In the genomic region with DNA sequence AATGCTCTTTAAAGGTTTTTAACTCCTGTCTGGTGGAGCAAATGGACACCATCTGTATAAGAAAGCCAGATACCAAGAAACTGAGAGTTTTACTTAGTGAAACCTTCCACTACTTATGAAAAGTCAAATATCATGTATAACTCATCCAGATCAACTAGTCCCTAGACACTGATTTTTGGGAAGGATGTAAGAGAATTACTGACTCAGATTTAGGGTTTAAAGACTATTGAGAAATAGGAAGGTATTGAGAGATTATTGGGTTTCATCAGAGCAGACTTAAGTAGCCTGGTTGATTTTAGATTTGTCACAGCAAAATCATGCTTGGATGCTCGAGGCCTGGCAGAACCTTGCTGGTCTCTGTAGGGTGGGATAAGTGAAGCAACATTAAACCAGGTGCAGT, we compare ENCODE assay signal across 15 cellular contexts. TPM values are rescaled to one million over a fixed set of nuclear protein-coding genes. Genes with fewer than 3 reads are reported as not detected.
DNase-seq lines count a peak whose midpoint lies in the region; ATAC-seq and TF ChIP-seq lines count a peak whose summit lies in the region.
"Had no signal": no experiment of that assay in that cellular context is flagged by ENCODE, and none has a peak within 500 bp of the region (broad histone marks: within the 10 kb centered on the region; RNA-seq: fewer than 3 reads in every experiment).

No MANE protein-coding gene starts in this region.

- peaks cover 22% of the 10 kb centered on the region for H3K79me2 ChIP-seq in hepatocyte

- 94% methylated on average over 1 of the region's 1 CpG for WGBS in hepatocyte (ENCODE audit: low lambda C conversion rate, missing lambda C conversion rate)
- WGBS in right lobe of liver (ENCODE audit: insufficient coverage, low coverage, low lambda C conversion rate, missing lambda C conversion rate), result 90% methylated on average over 1 of the region's 1 CpG

- no peak overlapping the region for H2AFZ ChIP-seq in hepatocyte

- H4K20me1 ChIP-seq in hepatocyte (ENCODE audit: insufficient read depth, poor library complexity, severe bottlenecking), result no peaks in the 10 kb centered on the region

- ATAC-seq in right lobe of liver, result no peak
- ATAC-seq: pancreas had no signal

- H3K9ac ChIP-seq in subcutaneous abdominal adipose tissue (ENCODE audit: low read length in 5 of 5), result no peak overlapping the region

- H3K9me3 Mint-ChIP-seq in activated naive CD4-positive, alpha-beta T cell treated with anti-CD3 and anti-CD28 coated beads, Interleukin-2, amount 10 ng/mL, durations not matched to agents 7 days and 5 days, result peaks cover 1% of the 10 kb centered on the region
- H3K9me3 Mint-ChIP-seq in activated T-helper 1 cell treated with anti-CD3 and anti-CD28 coated beads, Interleukin-12 subunit alpha, Interleukin-12 subunit beta, Interleukin-2, Interleukin-4 antibody, amounts not matched to agents 30 ng/mL and 10 ng/mL and 1 ng/mL, durations not matched to agents 14 hours and 24 hours and 36 hours, result peaks cover 1% of the 10 kb centered on the region

- H3K4me3 ChIP-seq in hepatocyte, result no peak overlapping the region
- no peak overlapping the region for H3K4me3 ChIP-seq in subcutaneous abdominal adipose tissue (ENCODE audit: low read depth in 1 of 5, low read length in 5 of 5)
- H3K4me3 ChIP-seq in right lobe of liver, result no peak overlapping the region
- H3K4me3 ChIP-seq: lung, pancreas, spleen had no signal

- H3K4me3 Mint-ChIP-seq in activated naive CD4-positive, alpha-beta T cell treated with anti-CD3 and anti-CD28 coated beads, Interleukin-2, amount 10 ng/mL, durations not matched to agents 7 days and 5 days, result peak overlapping the region; percentile 23
- peak overlapping the region; percentile 98 for H3K4me3 Mint-ChIP-seq in activated T-helper 1 cell treated with anti-CD3 and anti-CD28 coated beads, Interleukin-12 subunit alpha, Interleukin-12 subunit beta, Interleukin-2, Interleukin-4 antibody, amounts not matched to agents 30 ng/mL and 10 ng/mL and 1 ng/mL, durations not matched to agents 14 hours and 24 hours and 36 hours

- CTCF ChIA-PET in activated naive CD4-positive, alpha-beta T cell treated with anti-CD3 and anti-CD28 coated beads, Interleukin-2, amount 10 ng/mL, durations not matched to agents 7 days and 5 days (lab: Charles Lee), result no interaction called here

- H3K27me3 Mint-ChIP-seq in activated naive CD4-positive, alpha-beta T cell treated with anti-CD3 and anti-CD28 coated beads, Interleukin-2, amount 10 ng/mL, durations not matched to agents 7 days and 5 days, result no peaks in the 10 kb centered on the region
- H3K27me3 Mint-ChIP-seq in activated T-helper 1 cell treated with anti-CD3 and anti-CD28 coated beads, Interleukin-12 subunit alpha, Interleukin-12 subunit beta, Interleukin-2, Interleukin-4 antibody, amounts not matched to agents 30 ng/mL and 10 ng/mL and 1 ng/mL, durations not matched to agents 14 hours and 24 hours and 36 hours (ENCODE audit: insufficient read depth), result no peaks in the 10 kb centered on the region

- H3K9me2 ChIP-seq in hepatocyte (replicated peaks; ENCODE audit: insufficient read depth), result no peaks in the 10 kb centered on the region

- peaks cover 41% of the 10 kb centered on the region for H3K36me3 Mint-ChIP-seq in activated naive CD4-positive, alpha-beta T cell treated with anti-CD3 and anti-CD28 coated beads, Interleukin-2, amount 10 ng/mL, durations not matched to agents 7 days and 5 days
- peaks cover 43% of the 10 kb centered on the region for H3K36me3 Mint-ChIP-seq in activated T-helper 1 cell treated with anti-CD3 and anti-CD28 coated beads, Interleukin-12 subunit alpha, Interleukin-12 subunit beta, Interleukin-2, Interleukin-4 antibody, amounts not matched to agents 30 ng/mL and 10 ng/mL and 1 ng/mL, durations not matched to agents 14 hours and 24 hours and 36 hours (ENCODE audit: low read depth)

- H3K27me3 ChIP-seq in hepatocyte, result no peaks in the 10 kb centered on the region
- H3K27me3 ChIP-seq in subcutaneous abdominal adipose tissue (ENCODE audit: control insufficient read depth in 5 of 5, insufficient read depth in 4 of 5, low read length in 5 of 5), result no peaks in the 10 kb centered on the region
- H3K27me3 ChIP-seq in right lobe of liver, result no peaks in the 10 kb centered on the region
- H3K27me3 ChIP-seq: pancreas, spleen had no signal

- TF ChIP-seq CTCF in hepatocyte (IDR thresholded peaks at IDR 0.05; ENCODE audit: poor library complexity) (no peak), right lobe of liver (IDR thresholded peaks at IDR 0.05) (no peak)

- DNase-seq in activated naive CD4-positive, alpha-beta T cell treated with anti-CD3 and anti-CD28 coated beads, Interleukin-2, amount 10 ng/mL, durations not matched to agents 7 days and 5 days, result no peak
- no peak for DNase-seq in activated naive CD4-positive, alpha-beta T cell (lab: John Stamatoyannopoulos, UW)
- DNase-seq in activated T-helper 1 cell treated with anti-CD3 and anti-CD28 coated beads, Interleukin-12 subunit alpha, Interleukin-12 subunit beta, Interleukin-2, Interleukin-4 antibody, amounts not matched to agents 30 ng/mL and 10 ng/mL and 1 ng/mL, durations not matched to agents 14 hours and 24 hours and 36 hours (ENCODE audit: low spot score), result no peak
- DNase-seq in hepatocyte (ENCODE audit: low spot score) (no peak), medulla oblongata (ENCODE audit: extremely low spot score) (no peak), right lobe of liver (no peak)
- no peak for DNase-seq in stimulated activated CD4-positive, alpha-beta T cell treated with anti-CD3 and anti-CD28 coated beads, Interleukin-1b, Interleukin-23, amount 100 ng/mL, for 48 hours
- DNase-seq: activated CD8-positive, alpha-beta memory T cell treated with anti-CD3 and anti-CD28 coated beads, Interleukin-2, amount 50 U/mL, for 48 hours; foreskin melanocyte; NCI-H1436 treated with DMSO at 0.1 percent for 48 hours; NCI-H446; pancreas; spleen had no signal

- no peak overlapping the region for H3K27ac Mint-ChIP-seq in activated naive CD4-positive, alpha-beta T cell treated with anti-CD3 and anti-CD28 coated beads, Interleukin-2, amount 10 ng/mL, durations not matched to agents 7 days and 5 days
- H3K27ac Mint-ChIP-seq in activated T-helper 1 cell treated with anti-CD3 and anti-CD28 coated beads, Interleukin-12 subunit alpha, Interleukin-12 subunit beta, Interleukin-2, Interleukin-4 antibody, amounts not matched to agents 30 ng/mL and 10 ng/mL and 1 ng/mL, durations not matched to agents 14 hours and 24 hours and 36 hours, result no peak overlapping the region

- intact Hi-C loops in activated T-helper 1 cell treated with anti-CD3 and anti-CD28 coated beads, Interleukin-12 subunit alpha, Interleukin-12 subunit beta, Interleukin-2, Interleukin-4 antibody, amounts not matched to agents 30 ng/mL and 10 ng/mL and 1 ng/mL, durations not matched to agents 14 hours and 24 hours and 36 hours (cut with micrococcal nuclease), result loop anchor here (5.0 kb wide), 1 partner anchor 1074 kb away; a partner anchor contains a TSS
- intact Hi-C loops in right lobe of liver (cut with DNase I), result no loop called here

- TF ChIP-seq POLR2A in right lobe of liver (IDR thresholded peaks at IDR 0.05), result no peak

- peak overlapping the region; percentile 15 for H3K4me2 ChIP-seq in hepatocyte

- peaks cover 10% of the 10 kb centered on the region for H3K4me1 ChIP-seq in hepatocyte (ENCODE audit: insufficient read depth)
- H3K4me1 ChIP-seq in subcutaneous abdominal adipose tissue (ENCODE audit: control insufficient read depth in 5 of 5, insufficient read depth in 5 of 5, low read length in 5 of 5), result peaks cover 8 to 37% (median 32%) of the 10 kb centered on the region in 5 donors
- peaks cover 0 to 21% (median 10%) of the 10 kb centered on the region in 4 donors for H3K4me1 ChIP-seq in right lobe of liver

- no peaks in the 10 kb centered on the region for H3K36me3 ChIP-seq in hepatocyte (replicated peaks; ENCODE audit: insufficient read depth, low read depth)
- peaks cover 0 to 5% (median 3%) of the 10 kb centered on the region in 5 donors for H3K36me3 ChIP-seq in subcutaneous abdominal adipose tissue (ENCODE audit: control insufficient read depth in 5 of 5, insufficient read depth in 5 of 5, low read length in 5 of 5)
- no peaks in the 10 kb centered on the region for H3K36me3 ChIP-seq in right lobe of liver
- H3K36me3 ChIP-seq: pancreas had no signal

- H3K9me3 ChIP-seq in hepatocyte (ENCODE audit: low read depth), result no peaks in the 10 kb centered on the region
- H3K9me3 ChIP-seq in subcutaneous abdominal adipose tissue (ENCODE audit: control insufficient read depth in 5 of 5, low read length in 5 of 5), result no peaks in the 10 kb centered on the region
- H3K9me3 ChIP-seq in right lobe of liver, result no peaks in the 10 kb centered on the region
- H3K9me3 ChIP-seq: pancreas, spleen had no signal

- peaks cover 49% of the 10 kb centered on the region for H3K4me1 Mint-ChIP-seq in activated naive CD4-positive, alpha-beta T cell treated with anti-CD3 and anti-CD28 coated beads, Interleukin-2, amount 10 ng/mL, durations not matched to agents 7 days and 5 days
- H3K4me1 Mint-ChIP-seq in activated T-helper 1 cell treated with anti-CD3 and anti-CD28 coated beads, Interleukin-12 subunit alpha, Interleukin-12 subunit beta, Interleukin-2, Interleukin-4 antibody, amounts not matched to agents 30 ng/mL and 10 ng/mL and 1 ng/mL, durations not matched to agents 14 hours and 24 hours and 36 hours (ENCODE audit: low read depth), result peaks cover 54% of the 10 kb centered on the region

- H3K27ac ChIP-seq in hepatocyte (no peak overlapping the region), subcutaneous abdominal adipose tissue (ENCODE audit: low read depth, low read length) (peak overlapping the region; percentile 63), right lobe of liver (no peak overlapping the region)
- H3K27ac ChIP-seq: pancreas, spleen had no signal

RNA-seq across cellular contexts. Expression of a gene that starts 3.1 kb away (rescaled TPM):
- 42.3 and 44.8 TPM in 2 replicates for total RNA-seq in activated T-helper 1 cell treated with anti-CD3 and anti-CD28 coated beads, Interleukin-12 subunit alpha, Interleukin-12 subunit beta, Interleukin-2, Interleukin-4 antibody, amounts not matched to agents 30 ng/mL and 10 ng/mL and 1 ng/mL, durations not matched to agents 14 hours and 24 hours and 36 hours
- total RNA-seq in hepatocyte (19.6 and 22.3 TPM in 2 replicates), right lobe of liver (10 to 100 TPM in 2 of 6 experiments, 1 to 10 TPM in 4; 8.0 to 12.3 (median 8.9) TPM)
- polyA plus RNA-seq in hepatocyte, result 5.2 and 7.2 TPM in 2 replicates
